Comparison of ENCODE assay signal across 31 cellular contexts in genomic region chr11:105757107-105757506, GRCh38.
"Had no signal": no experiment of that assay in that cellular context is flagged by ENCODE, and none has a peak within 500 bp of the region (broad histone marks: within the 10 kb centered on the region; RNA-seq: fewer than 3 reads in every experiment).

No MANE protein-coding gene starts in this region.

- H3K4me1 ChIP-seq: SJCRH30 had no signal

- DNase-seq: Kasumi-1, KG1, MG63, NCI-H1048, NCI-H1092 treated with DMSO at 0.1 percent for 48 hours, NCI-H1105 treated with DMSO at 0.1 percent for 48 hours, NCI-H1436, NCI-H1694, NCI-H187, NCI-H1930, NCI-H2029 treated with DMSO at 0.1 percent for 48 hours, NCI-H2081 treated with DMSO at 0.1 percent for 48 hours, NCI-H2107, NCI-H2171, NCI-H226, NCI-H446 treated with DMSO at 0.1 percent for 48 hours, NCI-H510A, NCI-H524, NCI-H526, NCI-H748 treated with DMSO at 0.1 percent for 48 hours, NCI-H82, PC-9, SHP77, SIG-M5, SJCRH30, SW 1271 had no signal

- H3K27ac ChIP-seq: PC-9, RWPE1, SJCRH30, SK-N-MC had no signal

- H2AFZ ChIP-seq: PC-9 had no signal

- H3K27me3 ChIP-seq: MG63, SJCRH30 had no signal

- H3K4me3 ChIP-seq: MG63, PC-9, SJCRH30, SK-N-MC had no signal

- H3K36me3 ChIP-seq: MG63, SJCRH30 had no signal

- ATAC-seq: Panc1, Right ventricle myocardium inferior, SK-N-SH treated with all-trans-retinoic acid at 6 μM for 48 hours had no signal

- H3K4me2 ChIP-seq: PC-9 had no signal

- H3K9me3 ChIP-seq: MG63, SJCRH30 had no signal
